ENCODE assay signal across 8 cellular contexts in genomic region chr4:109302366-109303140, GRCh38. TPM values are rescaled to one million over a fixed set of nuclear protein-coding genes. Genes with fewer than 3 reads are reported as not detected.
A peak's percentile ranks its signal among the peaks of the same experiment; 100 is the strongest.
DNase-seq lines count a peak whose midpoint lies in the region; ATAC-seq and TF ChIP-seq lines count a peak whose summit lies in the region.

Gene COL25A1, minus strand, starts transcription at chr4:109302658.

- H3K27ac ChIP-seq in thyroid gland = peak within 1 kb of the TSS; percentile 55 to 73 (median 59)

- H3K27ac Mint-ChIP-seq in activated T-helper 1 cell treated with anti-CD3 and anti-CD28 coated beads, Interleukin-12 subunit alpha, Interleukin-12 subunit beta, Interleukin-2, Interleukin-4 antibody, amounts not matched to agents 30 ng/mL and 10 ng/mL and 1 ng/mL, durations not matched to agents 14 hours and 24 hours and 36 hours = no peak within 1 kb of the TSS
- H3K27ac Mint-ChIP-seq in nephron = peak within 1 kb of the TSS; percentile 80 to 95 (median 88)

- TF ChIP-seq CTCF in fibroblast of pulmonary artery (IDR thresholded peaks at IDR 0.05; ENCODE audit: low read length, missing control alignments) (no peak), nephron (IDR thresholded peaks at IDR 0.05; ENCODE audit: unreplicated experiment in 3 of 3) (no peak), thyroid gland (IDR thresholded peaks at IDR 0.05) (no peak)

- WGBS in thyroid gland, 2 donors = 0 to 1% methylated on average over 25 to 43 of the region's 75 CpGs

- H3K36me3 ChIP-seq in ES-I3 (ENCODE audit: insufficient read depth, low read length) (no peaks in the 10 kb centered on the region), thyroid gland (no peaks in the 10 kb centered on the region)

- H3K9me3 Mint-ChIP-seq in activated T-helper 1 cell treated with anti-CD3 and anti-CD28 coated beads, Interleukin-12 subunit alpha, Interleukin-12 subunit beta, Interleukin-2, Interleukin-4 antibody, amounts not matched to agents 30 ng/mL and 10 ng/mL and 1 ng/mL, durations not matched to agents 14 hours and 24 hours and 36 hours = no peaks in the 10 kb centered on the region
- no peaks in the 10 kb centered on the region for H3K9me3 Mint-ChIP-seq in nephron

- H3K4me3 Mint-ChIP-seq in activated T-helper 1 cell treated with anti-CD3 and anti-CD28 coated beads, Interleukin-12 subunit alpha, Interleukin-12 subunit beta, Interleukin-2, Interleukin-4 antibody, amounts not matched to agents 30 ng/mL and 10 ng/mL and 1 ng/mL, durations not matched to agents 14 hours and 24 hours and 36 hours = peak within 1 kb of the TSS; percentile 68
- H3K4me3 Mint-ChIP-seq in nephron = peak within 1 kb of the TSS; percentile 84 to 93 (median 91)

- intact Hi-C loops in activated T-helper 1 cell treated with anti-CD3 and anti-CD28 coated beads, Interleukin-12 subunit alpha, Interleukin-12 subunit beta, Interleukin-2, Interleukin-4 antibody, amounts not matched to agents 30 ng/mL and 10 ng/mL and 1 ng/mL, durations not matched to agents 14 hours and 24 hours and 36 hours (cut with micrococcal nuclease) = loop anchor here (5.0 kb wide), 1 partner anchor 105 kb away; no protein-coding TSS in a partner anchor
- intact Hi-C loops in thyroid gland (cut with DNase I) = loop anchor here (10.0 kb wide), 1 partner anchor 92 kb away; no protein-coding TSS in a partner anchor

- ATAC-seq in GM18511 (IDR thresholded peaks at IDR 0.05; ENCODE audit: unreplicated experiment) = no peak
- no peak for ATAC-seq in HG03045 (IDR thresholded peaks at IDR 0.05; ENCODE audit: unreplicated experiment)

- H3K9ac ChIP-seq in ES-I3 (ENCODE audit: low read depth, low read length) = peak within 1 kb of the TSS; percentile 96

- peaks cover 2% of the 10 kb centered on the region for H3K36me3 Mint-ChIP-seq in activated T-helper 1 cell treated with anti-CD3 and anti-CD28 coated beads, Interleukin-12 subunit alpha, Interleukin-12 subunit beta, Interleukin-2, Interleukin-4 antibody, amounts not matched to agents 30 ng/mL and 10 ng/mL and 1 ng/mL, durations not matched to agents 14 hours and 24 hours and 36 hours (ENCODE audit: low read depth)
- peaks cover 7% of the 10 kb centered on the region for H3K36me3 Mint-ChIP-seq in nephron (ENCODE audit: low read depth)

- no peaks in the 10 kb centered on the region for H3K4me1 Mint-ChIP-seq in activated T-helper 1 cell treated with anti-CD3 and anti-CD28 coated beads, Interleukin-12 subunit alpha, Interleukin-12 subunit beta, Interleukin-2, Interleukin-4 antibody, amounts not matched to agents 30 ng/mL and 10 ng/mL and 1 ng/mL, durations not matched to agents 14 hours and 24 hours and 36 hours (ENCODE audit: low read depth)
- peaks cover 24% of the 10 kb centered on the region for H3K4me1 Mint-ChIP-seq in nephron

- H3K27me3 Mint-ChIP-seq in activated T-helper 1 cell treated with anti-CD3 and anti-CD28 coated beads, Interleukin-12 subunit alpha, Interleukin-12 subunit beta, Interleukin-2, Interleukin-4 antibody, amounts not matched to agents 30 ng/mL and 10 ng/mL and 1 ng/mL, durations not matched to agents 14 hours and 24 hours and 36 hours (ENCODE audit: insufficient read depth) = peaks cover 66% of the 10 kb centered on the region
- H3K27me3 Mint-ChIP-seq in nephron (ENCODE audit: low read depth) = peaks cover 10% of the 10 kb centered on the region

- H3K4me1 ChIP-seq in ES-I3 (ENCODE audit: insufficient read depth, low read length) (peaks cover 3% of the 10 kb centered on the region; the same call in 1 of the 2 replicates), thyroid gland (peaks cover 9 to 14% of the 10 kb centered on the region in 2 donors)

- peak in 1 of 2 donors; percentile 63 for TF ChIP-seq POLR2A in thyroid gland (IDR thresholded peaks at IDR 0.05)

- DNase-seq in NCI-H510A (lab: John Stamatoyannopoulos, UW) = peak; percentile 79
- peak; percentile 21 for DNase-seq in activated T-helper 1 cell treated with anti-CD3 and anti-CD28 coated beads, Interleukin-12 subunit alpha, Interleukin-12 subunit beta, Interleukin-2, Interleukin-4 antibody, amounts not matched to agents 30 ng/mL and 10 ng/mL and 1 ng/mL, durations not matched to agents 14 hours and 24 hours and 36 hours (ENCODE audit: low spot score)
- DNase-seq in fibroblast of pulmonary artery (ENCODE audit: low read depth) = peak; percentile 22
- DNase-seq in thyroid gland = peak; percentile 90 to 94

- no peaks in the 10 kb centered on the region for H3K27me3 ChIP-seq in thyroid gland

- peak within 1 kb of the TSS; percentile 49 for H3K4me3 ChIP-seq in fibroblast of pulmonary artery (replicated peaks; ENCODE audit: low read depth, low read length)
- peak within 1 kb of the TSS; percentile 36 to 63 (median 38) for H3K4me3 ChIP-seq in thyroid gland (replicated peaks in 1 of 3)

- no peaks in the 10 kb centered on the region for H3K9me3 ChIP-seq in ES-I3 (ENCODE audit: control insufficient read depth, insufficient read depth, low read length)
- H3K9me3 ChIP-seq in thyroid gland = no peaks in the 10 kb centered on the region

RNA-seq across cellular contexts. Expression of gene COL25A1, which starts in this region (rescaled TPM):
- not detected in 2 replicates for total RNA-seq in activated T-helper 1 cell treated with anti-CD3 and anti-CD28 coated beads, Interleukin-12 subunit alpha, Interleukin-12 subunit beta, Interleukin-2, Interleukin-4 antibody, amounts not matched to agents 30 ng/mL and 10 ng/mL and 1 ng/mL, durations not matched to agents 14 hours and 24 hours and 36 hours
- total RNA-seq in thyroid gland = 10 to 100 TPM in 1 of 4 donors, 1 to 10 TPM in 3; 5.5 to 21.0 (median 7.1) TPM

Comparison
In these comparisons a context has a peak if more than half of its experiments do, and no peak if none do; other contexts are left out.
1. Peak in DNase-seq in activated T-helper 1 cell treated with anti-CD3 and anti-CD28 coated beads, Interleukin-12 subunit alpha, Interleukin-12 subunit beta, Interleukin-2, Interleukin-4 antibody, amounts not matched to agents 30 ng/mL and 10 ng/mL and 1 ng/mL, durations not matched to agents 14 hours and 24 hours and 36 hours; RNA of the gene not detected or under 1 TPM.
2. DNase-seq: peak in every context shown above with its lines; median percentile 92 in thyroid gland; 79 in NCI-H510A; 22 in fibroblast of pulmonary artery; 21 in activated T-helper 1 cell treated with anti-CD3 and anti-CD28 coated beads, Interleukin-12 subunit alpha, Interleukin-12 subunit beta, Interleukin-2, Interleukin-4 antibody, amounts not matched to agents 30 ng/mL and 10 ng/mL and 1 ng/mL, durations not matched to agents 14 hours and 24 hours and 36 hours.